ENCODE assay signal across 8 cellular contexts in the genomic region with DNA sequence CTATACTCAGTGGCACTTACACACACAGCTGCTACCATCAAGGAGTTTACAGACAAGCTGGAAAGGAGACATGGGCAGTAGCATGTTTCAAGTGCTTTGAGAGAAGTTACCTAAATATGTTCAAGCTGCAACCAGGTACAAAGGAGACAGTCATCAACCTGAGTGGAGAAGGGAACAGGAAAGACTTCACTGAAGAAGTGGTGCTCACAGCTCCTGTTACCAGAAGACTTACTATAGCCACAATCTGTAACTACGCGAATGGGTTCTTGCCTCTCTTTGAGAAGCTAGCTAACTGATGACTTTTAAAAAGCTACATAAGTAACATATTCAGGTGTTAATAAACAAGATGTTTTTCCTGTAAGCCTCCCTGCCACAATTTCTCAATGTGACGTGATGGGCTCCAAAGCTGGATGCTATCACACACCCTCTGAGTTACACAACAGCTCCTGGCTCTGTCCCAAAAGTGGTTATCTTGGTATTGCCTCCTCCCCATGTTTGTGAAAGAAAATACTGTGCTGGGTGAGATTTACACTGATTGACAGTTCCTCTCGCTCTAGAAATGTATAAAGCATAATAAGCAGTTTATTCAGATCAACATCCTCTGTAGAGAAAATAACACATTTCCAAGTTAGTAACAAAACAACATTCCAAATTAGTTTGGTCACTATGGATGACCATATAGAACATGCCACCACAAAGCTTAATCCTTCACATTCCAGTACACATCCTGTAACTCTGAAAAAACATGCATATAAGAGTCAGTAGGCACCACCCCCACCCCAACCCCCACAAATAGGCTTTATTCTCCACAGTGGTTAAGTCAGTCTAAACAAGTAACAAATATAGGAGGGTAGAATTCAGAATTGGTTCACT.
A peak's percentile ranks its signal among the peaks of the same experiment; 100 is the strongest.
DNase-seq lines count a peak whose midpoint lies in the region; ATAC-seq, FAIRE-seq and TF ChIP-seq lines count a peak whose summit lies in the region.

No MANE protein-coding gene starts in this region.

- POLR2A ChIA-PET in Panc1 (lab: Charles Lee): interaction anchor here (0.6 kb wide), 1 partner anchor 11 kb away, joined by 3 read pairs; no protein-coding TSS in a partner anchor

- intact Hi-C loops in Panc1 (cut with micrococcal nuclease; ENCODE audit: unreplicated experiment) (no loop called here), pancreas (cut with DNase I) (no loop called here)

- TF ChIP-seq CTCF in Panc1 (IDR thresholded peaks at IDR 0.05) (no peak), fibroblast of pulmonary artery (IDR thresholded peaks at IDR 0.05; ENCODE audit: low read length, missing control alignments) (no peak), pancreas (IDR thresholded peaks at IDR 0.05) (no peak)

- H3K4me3 ChIP-seq in Panc1 (ENCODE audit: low read depth in 2 of 2, low read length in 2 of 2) (no peak overlapping the region), fibroblast of pulmonary artery (replicated peaks; ENCODE audit: low read depth, low read length) (peak overlapping the region; percentile 3), pancreas (no peak overlapping the region)

- H3K9me3 ChIP-seq in Panc1 (ENCODE audit: control insufficient read depth, insufficient read depth, low read depth, low read length): no peaks in the 10 kb centered on the region
- H3K9me3 ChIP-seq in pancreas: no peaks in the 10 kb centered on the region

- CTCF ChIA-PET in Panc1 (lab: Charles Lee): no interaction called here

- H3K27me3 ChIP-seq in Panc1 (ENCODE audit: control insufficient read depth, insufficient read depth, low read length) (no peaks in the 10 kb centered on the region), pancreas (no peaks in the 10 kb centered on the region)

- in situ Hi-C loops in Panc1 (cut with HindIII; ENCODE audit: low pct_unique_long_range_greater_than_20kb, low sequenced_read_pairs): no loop called here

- H3K36me3 ChIP-seq in Panc1 (ENCODE audit: control insufficient read depth, insufficient read depth, low read length) (no peaks in the 10 kb centered on the region), pancreas (no peaks in the 10 kb centered on the region)

- BruUV-seq in Panc1 (replicated peaks; lab: Mats Ljungman, UMichigan): no TSS peak

- no peak for FAIRE-seq in pancreas (lab: Jason Lieb, UNC)

- H3K4me1 ChIP-seq in Panc1 (ENCODE audit: control insufficient read depth, insufficient read depth, low read length) (peaks cover 23% of the 10 kb centered on the region), pancreas (peaks cover 3 to 18% (median 7%) of the 10 kb centered on the region in 3 donors)

- ATAC-seq in Panc1: peak; percentile 74
- ATAC-seq in pancreas: peak; percentile 77 to 91 (median 84)
- no peak for ATAC-seq in GM21737 (IDR thresholded peaks at IDR 0.05; ENCODE audit: unreplicated experiment)

- 23 to 28% methylated on average over 4 of the region's 4 CpGs for WGBS in pancreas, 2 donors

- H3K27ac ChIP-seq in Panc1 (ENCODE audit: low read length) (peak overlapping the region; percentile 87), pancreas (peak overlapping the region in 1 of 4 donors; percentile 1)

- DNase-seq in GF-D8 (lab: John Stamatoyannopoulos, UW) (peak; percentile 19), Panc1 (ENCODE audit: low read depth, low spot score) (peak; percentile 75), fibroblast of pulmonary artery (ENCODE audit: low read depth) (peak; percentile 95), pancreas (peak in 4 of 6 donors; percentile 39 to 65 (median 51)), ecto neural progenitor cell (ENCODE audit: low spot score) (no peak), NCI-H446 treated with DMSO at 0.1 percent for 48 hours (lab: John Stamatoyannopoulos, UW) (no peak), NCI-H526 (lab: John Stamatoyannopoulos, UW) (no peak)

Comparison
In these comparisons a context has a peak if more than half of its experiments do, and no peak if none do; other contexts are left out.
1. DNase-seq: peak in GF-D8 (single experiment), Panc1 (single experiment), fibroblast of pulmonary artery (single experiment) and pancreas (4 of 6); none in ecto neural progenitor cell (single experiment), NCI-H446 treated with DMSO at 0.1 percent for 48 hours (single experiment) and NCI-H526 (0 of 2).